In the genomic region with DNA sequence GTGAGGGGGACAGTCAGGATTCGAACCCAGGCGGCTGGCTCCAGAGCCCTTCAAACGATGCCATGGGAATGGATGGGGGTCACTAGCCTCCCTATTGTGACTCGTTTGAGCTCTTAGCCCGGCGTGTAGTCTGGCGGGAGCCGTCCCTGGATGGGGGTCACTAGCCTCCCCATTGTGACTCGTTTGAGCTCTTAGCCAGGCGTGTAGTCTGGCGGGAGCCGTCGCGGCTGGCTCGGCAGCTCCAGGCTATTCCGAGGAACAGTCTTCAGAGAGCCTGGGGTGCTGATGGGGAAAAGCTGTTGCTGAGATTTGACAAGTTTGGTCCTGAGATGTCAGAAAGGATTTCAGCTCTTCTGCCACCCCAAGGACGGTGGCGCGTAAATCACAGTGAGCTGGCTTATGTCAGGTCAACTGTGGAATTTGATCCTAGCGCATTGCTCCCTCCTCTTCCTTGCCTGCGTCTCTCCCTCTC, we compare ENCODE assay signal across 14 cellular contexts. TPM values are rescaled to one million over a fixed set of nuclear protein-coding genes. Genes with fewer than 3 reads are reported as not detected.
DNase-seq lines count a peak whose midpoint lies in the region; TF ChIP-seq lines count a peak whose summit lies in the region.
"Had no signal": no experiment of that assay in that cellular context is flagged by ENCODE, and none has a peak within 500 bp of the region (broad histone marks: within the 10 kb centered on the region; RNA-seq: fewer than 3 reads in every experiment).

No MANE protein-coding gene starts in this region.

- POLR2A ChIA-PET in HEK293T (lab: Yijun Ruan, JAX), result no interaction called here

- CTCF ChIA-PET in HEK293T (lab: Yijun Ruan, JAX), result interaction anchor here (0.6 kb wide), 1 partner anchor 1456 kb away, joined by 4 read pairs; no protein-coding TSS in a partner anchor

- H3K27ac ChIP-seq in substantia nigra (ENCODE audit: low read depth, low read length, poor library complexity, severe bottlenecking), result peak overlapping the region; percentile 98
- H3K27ac ChIP-seq in hepatocyte, result no peak overlapping the region
- H3K27ac ChIP-seq: breast epithelium, RWPE1 had no signal

- H3K27me3 ChIP-seq in hepatocyte, result no peaks in the 10 kb centered on the region
- H3K27me3 ChIP-seq: breast epithelium had no signal

- WGBS in hepatocyte (ENCODE audit: low lambda C conversion rate, missing lambda C conversion rate), result 52% methylated on average over 21 of the region's 21 CpGs

- TF ChIP-seq CTCF in hepatocyte (IDR thresholded peaks at IDR 0.05; ENCODE audit: poor library complexity), result no peak

- no peaks in the 10 kb centered on the region for H3K9me2 ChIP-seq in hepatocyte (replicated peaks; ENCODE audit: insufficient read depth)

- no peak overlapping the region for H2AFZ ChIP-seq in hepatocyte

- H3K4me2 ChIP-seq in hepatocyte, result no peak overlapping the region

- no peaks in the 10 kb centered on the region for H3K9me3 ChIP-seq in hepatocyte (ENCODE audit: low read depth)
- H3K9me3 ChIP-seq: breast epithelium had no signal

- no peaks in the 10 kb centered on the region for H4K20me1 ChIP-seq in hepatocyte (ENCODE audit: insufficient read depth, poor library complexity, severe bottlenecking)

- DNase-seq in HEK293T (ENCODE audit: extremely low spot score) (no peak), ecto neural progenitor cell (ENCODE audit: low spot score) (peak; percentile 53), midbrain (lab: John Stamatoyannopoulos, UW) (peak; percentile 11), substantia nigra (lab: John Stamatoyannopoulos, UW) (peak in 1 of 49 donors; percentile 20), hepatocyte (ENCODE audit: low spot score) (no peak)
- DNase-seq in activated CD4-positive, alpha-beta T cell treated with anti-CD3 and anti-CD28 coated beads, Interleukin-2, amount 50 U/mL, for 48 hours, result no peak
- DNase-seq in effector CD8-positive, alpha-beta T cell (lab: John Stamatoyannopoulos, UW), result no peak
- DNase-seq: activated CD4-positive, CD25-positive, alpha-beta regulatory T cell treated with anti-CD3 and anti-CD28 coated beads, Interleukin-2, amount 50 U/mL, for 72 hours; activated CD8-positive, alpha-beta memory T cell treated with anti-CD3 and anti-CD28 coated beads, Interleukin-2, amount 10 ng/mL, durations not matched to agents 7 days and 5 days; KG1; NCI-H187; stimulated activated CD4-positive, alpha-beta T cell treated with anti-CD3 and anti-CD28 coated beads, Interleukin-2, amount 100 ng/mL, for 48 hours had no signal

- no peaks in the 10 kb centered on the region for H3K36me3 ChIP-seq in hepatocyte (replicated peaks; ENCODE audit: insufficient read depth, low read depth)
- H3K36me3 ChIP-seq: breast epithelium had no signal

- H3K4me3 ChIP-seq in hepatocyte, result no peak overlapping the region
- H3K4me3 ChIP-seq: breast epithelium had no signal

- H3K4me1 ChIP-seq in hepatocyte (ENCODE audit: insufficient read depth), result no peaks in the 10 kb centered on the region
- H3K4me1 ChIP-seq: breast epithelium had no signal

- no peaks in the 10 kb centered on the region for H3K79me2 ChIP-seq in hepatocyte

TF ChIP-seq in HEK293T, 16 proteins besides CTCF, POLR2A, EP300 and RAD21:
- no peak for TF ChIP-seq HDGF (IDR thresholded peaks at IDR 0.05; ENCODE audit: borderline replicate concordance)
- TF ChIP-seq, protein P1, sequence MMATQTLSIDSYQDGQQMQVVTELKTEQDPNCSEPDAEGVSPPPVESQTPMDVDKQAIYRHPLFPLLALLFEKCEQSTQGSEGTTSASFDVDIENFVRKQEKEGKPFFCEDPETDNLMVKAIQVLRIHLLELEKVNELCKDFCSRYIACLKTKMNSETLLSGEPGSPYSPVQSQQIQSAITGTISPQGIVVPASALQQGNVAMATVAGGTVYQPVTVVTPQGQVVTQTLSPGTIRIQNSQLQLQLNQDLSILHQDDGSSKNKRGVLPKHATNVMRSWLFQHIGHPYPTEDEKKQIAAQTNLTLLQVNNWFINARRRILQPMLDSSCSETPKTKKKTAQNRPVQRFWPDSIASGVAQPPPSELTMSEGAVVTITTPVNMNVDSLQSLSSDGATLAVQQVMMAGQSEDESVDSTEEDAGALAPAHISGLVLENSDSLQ (IDR thresholded peaks at IDR 0.05), result peak; percentile 44; the same call in 1 of the 2 replicates

RNA-seq across cellular contexts. Expression of a gene that starts 58.3 kb away (rescaled TPM):
- total RNA-seq in hepatocyte, result 341 and 405 TPM in 2 replicates
- 859 and 862 TPM in 2 replicates for polyA plus RNA-seq in hepatocyte

Comparison
In these comparisons a context has a peak if more than half of its experiments do, and no peak if none do; other contexts are left out.
1. DNase-seq: peak in ecto neural progenitor cell (single experiment) and midbrain (single experiment); none in HEK293T (single experiment), activated CD4-positive, alpha-beta T cell treated with anti-CD3 and anti-CD28 coated beads, Interleukin-2, amount 50 U/mL, for 48 hours (0 of 2), effector CD8-positive, alpha-beta T cell (single experiment) and hepatocyte (single experiment).